Comparison of ENCODE assay signal across 16 cellular contexts in genomic region chr3:195815169-195815771, GRCh38. TPM values are rescaled to one million over a fixed set of nuclear protein-coding genes. Genes with fewer than 3 reads are reported as not detected.
A peak's percentile ranks its signal among the peaks of the same experiment; 100 is the strongest.
DNase-seq lines count a peak whose midpoint lies in the region; ATAC-seq and TF ChIP-seq lines count a peak whose summit lies in the region.
"Had no signal": no experiment of that assay in that cellular context is flagged by ENCODE, and none has a peak within 500 bp of the region (broad histone marks: within the 10 kb centered on the region; RNA-seq: fewer than 3 reads in every experiment).

No MANE protein-coding gene starts in this region.

- no peak overlapping the region for H3K27ac Mint-ChIP-seq in activated CD4-positive, alpha-beta T cell treated with anti-CD3 and anti-CD28 coated beads for 36 hours

- H3K4me3 ChIP-seq in PC-3 (ENCODE audit: low read length) (no peak overlapping the region), epithelial cell of esophagus (ENCODE audit: low read length) (no peak overlapping the region)
- H3K4me3 ChIP-seq: body of pancreas, SK-N-MC, transverse colon had no signal

- H3K27ac ChIP-seq in PC-3 (ENCODE audit: low read length), result no peak overlapping the region
- H3K27ac ChIP-seq: body of pancreas, KMS-11, SK-N-MC, transverse colon had no signal

- H2AFZ ChIP-seq in PC-3 (ENCODE audit: low read length), result no peak overlapping the region

- peak; percentile 26 for ATAC-seq in activated CD4-positive, alpha-beta T cell treated with anti-CD3 and anti-CD28 coated beads for 36 hours
- peak; percentile 66 for ATAC-seq in PC-3
- ATAC-seq: body of pancreas had no signal

- no peaks in the 10 kb centered on the region for H3K27me3 Mint-ChIP-seq in activated CD4-positive, alpha-beta T cell treated with anti-CD3 and anti-CD28 coated beads for 36 hours

- H3K9me3 ChIP-seq in PC-3 (ENCODE audit: low read length), result no peaks in the 10 kb centered on the region
- H3K9me3 ChIP-seq: body of pancreas, transverse colon had no signal

- H3F3A ChIP-seq in PC-3 (ENCODE audit: low read length, unreplicated experiment), result no peaks in the 10 kb centered on the region

- no peaks in the 10 kb centered on the region for H3K4me1 ChIP-seq in PC-3 (ENCODE audit: insufficient read depth, low read length)
- H3K4me1 ChIP-seq: body of pancreas had no signal

- POLR2A ChIA-PET in activated CD4-positive, alpha-beta T cell treated with anti-CD3 and anti-CD28 coated beads for 36 hours (lab: Charles Lee), result no interaction called here
- POLR2A ChIA-PET in PC-3 (lab: Charles Lee; ENCODE audit: unreplicated experiment) (no interaction called here), HEK293T (lab: Yijun Ruan, JAX) (no interaction called here)

- H3K9me2 ChIP-seq in PC-3 (replicated peaks; ENCODE audit: low read length), result no peaks in the 10 kb centered on the region

- H4K20me1 ChIP-seq in PC-3 (ENCODE audit: low read length), result no peaks in the 10 kb centered on the region

- no peaks in the 10 kb centered on the region for H3K79me2 ChIP-seq in PC-3 (ENCODE audit: low read length)

- H3K9me3 Mint-ChIP-seq in activated CD4-positive, alpha-beta T cell treated with anti-CD3 and anti-CD28 coated beads for 36 hours (ENCODE audit: low read depth), result no peaks in the 10 kb centered on the region

- H3K36me3 Mint-ChIP-seq in activated CD4-positive, alpha-beta T cell treated with anti-CD3 and anti-CD28 coated beads for 36 hours (ENCODE audit: low read depth), result no peaks in the 10 kb centered on the region

- no peak overlapping the region for H3K9ac ChIP-seq in PC-3 (ENCODE audit: low read length)
- H3K9ac ChIP-seq: KMS-11 had no signal

- BruUV-seq in PC-3 (replicated peaks; lab: Mats Ljungman, UMichigan), result no TSS peak

- CTCF ChIA-PET in activated CD4-positive, alpha-beta T cell treated with anti-CD3 and anti-CD28 coated beads for 36 hours (lab: Charles Lee), result interaction anchor here (0.6 to 1.4 kb wide), 3 partner anchors 31 to 59 kb away, joined by 3 read pairs; no protein-coding TSS in a partner anchor
- CTCF ChIA-PET in PC-3 (lab: Charles Lee) (interaction anchor here (0.7 kb wide), 1 partner anchor 34 kb away, joined by 4 read pairs; no protein-coding TSS in a partner anchor), HEK293T (lab: Yijun Ruan, JAX) (interaction anchor here (1.0 kb wide), 1 partner anchor 35 kb away, joined by 3 read pairs; no protein-coding TSS in a partner anchor)

- TF ChIP-seq CTCF in PC-3 (conservative IDR thresholded peaks at IDR 0.05; ENCODE audit: low read depth, low read length) (no peak), epithelial cell of esophagus (IDR thresholded peaks at IDR 0.05; ENCODE audit: insufficient read depth, low read depth, low read length, missing control alignments) (no peak)

- no peaks in the 10 kb centered on the region for H3K4me1 Mint-ChIP-seq in activated CD4-positive, alpha-beta T cell treated with anti-CD3 and anti-CD28 coated beads for 36 hours

- H3K36me3 ChIP-seq in PC-3 (ENCODE audit: low read depth, low read length), result no peaks in the 10 kb centered on the region
- H3K36me3 ChIP-seq: transverse colon had no signal

- H3K27me3 ChIP-seq in PC-3 (ENCODE audit: low read length), result peaks cover 8% of the 10 kb centered on the region

- intact Hi-C loops in activated CD4-positive, alpha-beta T cell treated with anti-CD3 and anti-CD28 coated beads for 36 hours (cut with DNase I, micrococcal nuclease), result no loop called here
- intact Hi-C loops in PC-3 (cut with micrococcal nuclease), result no loop called here

- H3K4me3 Mint-ChIP-seq in activated CD4-positive, alpha-beta T cell treated with anti-CD3 and anti-CD28 coated beads for 36 hours, result no peak overlapping the region

- H3K4me2 ChIP-seq in PC-3 (ENCODE audit: low read length), result no peak overlapping the region
- H3K4me2 ChIP-seq: KMS-11 had no signal

- DNase-seq in activated CD4-positive, alpha-beta T cell treated with anti-CD3 and anti-CD28 coated beads for 36 hours, result peak; percentile 28
- no peak for DNase-seq in activated CD4-positive, alpha-beta T cell treated with anti-CD3 and anti-CD28 coated beads for 4 hours
- peak; percentile 47 for DNase-seq in PC-3
- peak; percentile 10 for DNase-seq in epithelial cell of esophagus (ENCODE audit: low read depth)
- DNase-seq in renal cortical epithelial cell (ENCODE audit: low read depth), result peak; percentile 47
- no peak for DNase-seq in GDM1 (lab: John Stamatoyannopoulos, UW)
- DNase-seq in HEK293T (ENCODE audit: extremely low spot score), result no peak
- DNase-seq in activated gamma-delta T cell (lab: John Stamatoyannopoulos, UW), result no peak
- DNase-seq: body of pancreas, NCI-H187, NCI-H748 treated with DMSO at 0.1 percent for 48 hours, nucleus accumbens, transverse colon had no signal

TF ChIP-seq in HEK293T, 16 proteins besides CTCF, POLR2A, EP300 and RAD21:
- TF ChIP-seq ZNF384 (IDR thresholded peaks at IDR 0.05) (no peak), LEF1 (IDR thresholded peaks at IDR 0.05; ENCODE audit: borderline replicate concordance) (no peak), FOXA1 (IDR thresholded peaks at IDR 0.05) (no peak), SUZ12 (IDR thresholded peaks at IDR 0.05) (no peak), TARDBP (IDR thresholded peaks at IDR 0.05) (no peak)

RNA-seq across cellular contexts. Expression of gene MUC4, which starts 3.5 kb away (rescaled TPM):
- under 1 TPM; 0.09 to 0.14 TPM for total RNA-seq in activated CD4-positive, alpha-beta T cell treated with anti-CD3 and anti-CD28 coated beads for 36 hours
- total RNA-seq in PC-3 (2014; rRNA removed), result not detected in 2 replicates
- total RNA-seq in renal cortical epithelial cell, result 0.05 and 3.5 TPM in 2 replicates
- total RNA-seq: body of pancreas, liver had no signal

Comparison
In these comparisons a context has a peak if more than half of its experiments do, and no peak if none do; other contexts are left out.
1. DNase-seq: peak in activated CD4-positive, alpha-beta T cell treated with anti-CD3 and anti-CD28 coated beads for 36 hours (single experiment), PC-3 (single experiment), epithelial cell of esophagus (single experiment) and renal cortical epithelial cell (single experiment); none in activated CD4-positive, alpha-beta T cell treated with anti-CD3 and anti-CD28 coated beads for 4 hours (0 of 2), GDM1 (single experiment), HEK293T (single experiment) and activated gamma-delta T cell (single experiment).